ENCODE assay signal across 8 cellular contexts in the genomic region with DNA sequence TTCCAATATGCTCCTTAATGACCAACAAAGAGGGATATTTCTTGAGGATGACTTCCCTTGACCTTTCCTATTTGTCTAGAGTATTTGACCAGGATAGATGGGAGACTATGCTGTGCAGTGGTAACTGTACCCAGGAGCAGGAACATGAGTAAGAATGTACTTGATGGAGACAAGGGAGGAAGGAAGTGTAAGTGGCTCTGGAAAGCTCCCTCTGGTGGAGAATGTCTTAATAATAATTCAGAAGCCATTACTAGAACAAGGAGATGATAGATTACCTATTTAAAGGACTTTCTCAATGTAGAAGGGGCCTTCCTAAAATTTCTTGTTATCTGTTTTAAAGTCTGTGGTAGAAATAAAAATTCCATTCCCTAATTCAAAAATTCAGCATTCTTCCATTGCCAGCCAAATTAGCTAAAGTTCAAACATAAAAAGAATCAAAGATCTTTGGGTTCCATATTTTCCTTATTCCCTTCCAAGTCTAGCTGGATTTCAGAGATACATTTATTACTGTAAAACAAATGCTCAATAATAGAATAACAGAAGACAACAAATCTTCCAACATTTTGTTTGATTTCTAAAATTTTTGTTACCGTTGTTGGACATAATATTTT.
DNase-seq lines count a peak whose midpoint lies in the region; ATAC-seq and TF ChIP-seq lines count a peak whose summit lies in the region.

No MANE protein-coding gene starts in this region.

- H3K27me3 Mint-ChIP-seq in stimulated activated memory B cell treated with anti-CD40 and anti-IgM and Interleukin-4, amounts not matched to agents 10 μg/mL and 1 μg/mL and 100 μg/mL, for 72 hours: no peaks in the 10 kb centered on the region
- no peaks in the 10 kb centered on the region for H3K27me3 Mint-ChIP-seq in activated CD8-positive, alpha-beta T cell treated with anti-CD3 and anti-CD28 coated beads for 36 hours

- no peaks in the 10 kb centered on the region for H3K9me3 Mint-ChIP-seq in stimulated activated memory B cell treated with anti-CD40 and anti-IgM and Interleukin-4, amounts not matched to agents 10 μg/mL and 1 μg/mL and 100 μg/mL, for 72 hours
- H3K9me3 Mint-ChIP-seq in activated CD8-positive, alpha-beta T cell treated with anti-CD3 and anti-CD28 coated beads for 36 hours: no peaks in the 10 kb centered on the region

- no peaks in the 10 kb centered on the region for H3K4me1 ChIP-seq in PC-9 (replicated peaks; ENCODE audit: insufficient read depth)
- no peaks in the 10 kb centered on the region for H3K4me1 ChIP-seq in fibroblast of lung (ENCODE audit: control insufficient read depth, extremely low read depth, insufficient read depth, low read length)

- H3K27ac ChIP-seq in PC-9 (no peak overlapping the region), fibroblast of lung (ENCODE audit: insufficient read depth, low read length) (no peak overlapping the region)

- DNase-seq in DMS 273 treated with DMSO at 0.1 percent for 48 hours (lab: John Stamatoyannopoulos, UW) (peak; percentile 2), PC-9 (no peak), fibroblast of lung (ENCODE audit: low read depth in 2 of 2) (peak; percentile 46 to 74), renal cortical epithelial cell (ENCODE audit: low read depth) (peak; percentile 70)
- no peak for DNase-seq in activated CD8-positive, alpha-beta T cell treated with anti-CD3 and anti-CD28 coated beads for 36 hours

- intact Hi-C loops in PC-9 (cut with micrococcal nuclease; ENCODE audit: unreplicated experiment): no loop called here
- intact Hi-C loops in activated CD8-positive, alpha-beta T cell treated with anti-CD3 and anti-CD28 coated beads for 36 hours (cut with micrococcal nuclease): no loop called here

- no peaks in the 10 kb centered on the region for H3K36me3 Mint-ChIP-seq in stimulated activated memory B cell treated with anti-CD40 and anti-IgM and Interleukin-4, amounts not matched to agents 10 μg/mL and 1 μg/mL and 100 μg/mL, for 72 hours
- H3K36me3 Mint-ChIP-seq in activated CD8-positive, alpha-beta T cell treated with anti-CD3 and anti-CD28 coated beads for 36 hours (ENCODE audit: low read depth): no peaks in the 10 kb centered on the region

- no peak overlapping the region for H3K27ac Mint-ChIP-seq in stimulated activated memory B cell treated with anti-CD40 and anti-IgM and Interleukin-4, amounts not matched to agents 10 μg/mL and 1 μg/mL and 100 μg/mL, for 72 hours
- no peak overlapping the region for H3K27ac Mint-ChIP-seq in activated CD8-positive, alpha-beta T cell treated with anti-CD3 and anti-CD28 coated beads for 36 hours

- H3K4me3 Mint-ChIP-seq in stimulated activated memory B cell treated with anti-CD40 and anti-IgM and Interleukin-4, amounts not matched to agents 10 μg/mL and 1 μg/mL and 100 μg/mL, for 72 hours: no peak overlapping the region
- no peak overlapping the region for H3K4me3 Mint-ChIP-seq in activated CD8-positive, alpha-beta T cell treated with anti-CD3 and anti-CD28 coated beads for 36 hours

- no peaks in the 10 kb centered on the region for H3K36me3 ChIP-seq in PC-9 (ENCODE audit: low read depth)
- no peaks in the 10 kb centered on the region for H3K36me3 ChIP-seq in fibroblast of lung (ENCODE audit: control insufficient read depth, insufficient read depth, low read length)

- CTCF ChIA-PET in PC-9 (lab: Charles Lee): interaction anchor here (0.7 kb wide), 1 partner anchor 418 kb away, joined by 3 read pairs; no protein-coding TSS in a partner anchor
- CTCF ChIA-PET in activated CD8-positive, alpha-beta T cell treated with anti-CD3 and anti-CD28 coated beads for 36 hours (lab: Charles Lee): interaction anchor here (0.6 to 1.2 kb wide), 4 partner anchors 16 to 104 kb away, joined by 3 to 4 read pairs (median 4); no protein-coding TSS in a partner anchor

- H3K9ac ChIP-seq in fibroblast of lung (ENCODE audit: insufficient read depth, low read length): no peak overlapping the region

- no peaks in the 10 kb centered on the region for H3F3A ChIP-seq in PC-9 (ENCODE audit: insufficient read depth, low read depth)

- no peaks in the 10 kb centered on the region for H3K4me1 Mint-ChIP-seq in stimulated activated memory B cell treated with anti-CD40 and anti-IgM and Interleukin-4, amounts not matched to agents 10 μg/mL and 1 μg/mL and 100 μg/mL, for 72 hours
- no peaks in the 10 kb centered on the region for H3K4me1 Mint-ChIP-seq in activated CD8-positive, alpha-beta T cell treated with anti-CD3 and anti-CD28 coated beads for 36 hours (ENCODE audit: low read depth)

- no peak overlapping the region for H3K4me2 ChIP-seq in PC-9
- no peak overlapping the region for H3K4me2 ChIP-seq in fibroblast of lung (ENCODE audit: extremely low read depth, insufficient read depth, low read length)

- no peak overlapping the region for H2AFZ ChIP-seq in PC-9
- no peak overlapping the region for H2AFZ ChIP-seq in fibroblast of lung (ENCODE audit: low read length)

- H3K79me2 ChIP-seq in PC-9 (ENCODE audit: low read depth) (no peaks in the 10 kb centered on the region), fibroblast of lung (ENCODE audit: control insufficient read depth, insufficient read depth, low read length) (no peaks in the 10 kb centered on the region)

- no peaks in the 10 kb centered on the region for H4K20me1 ChIP-seq in PC-9 (ENCODE audit: insufficient read depth)
- H4K20me1 ChIP-seq in fibroblast of lung (ENCODE audit: control insufficient read depth, extremely low read depth, insufficient read depth, low read length): no peaks in the 10 kb centered on the region

- POLR2A ChIA-PET in PC-9 (lab: Charles Lee; ENCODE audit: unreplicated experiment): no interaction called here
- POLR2A ChIA-PET in activated CD8-positive, alpha-beta T cell treated with anti-CD3 and anti-CD28 coated beads for 36 hours (lab: Charles Lee): no interaction called here

- H3K9me3 ChIP-seq in PC-9 (ENCODE audit: insufficient read depth, low read depth): no peaks in the 10 kb centered on the region
- no peaks in the 10 kb centered on the region for H3K9me3 ChIP-seq in fibroblast of lung (ENCODE audit: control insufficient read depth, insufficient read depth, low read depth, low read length)

- BruUV-seq in PC-9 (replicated peaks; lab: Mats Ljungman, UMichigan): no TSS peak

- H3K9me2 ChIP-seq in PC-9 (ENCODE audit: insufficient read depth): no peaks in the 10 kb centered on the region

- TF ChIP-seq CTCF in PC-9 (conservative IDR thresholded peaks at IDR 0.05): peak; percentile 56
- peak; percentile 54 to 69 for TF ChIP-seq CTCF in fibroblast of lung (conservative IDR thresholded peaks at IDR 0.05 in 1 of 2, IDR thresholded peaks at IDR 0.05 in 1 of 2; ENCODE audit: low read depth in 1 of 2, low read length in 2 of 2)
- no peak for TF ChIP-seq CTCF in activated CD8-positive, alpha-beta T cell treated with anti-CD3 and anti-CD28 coated beads for 36 hours (IDR thresholded peaks at IDR 0.05)

- H3K4me3 ChIP-seq in PC-9 (no peak overlapping the region), fibroblast of lung (replicated peaks in 1 of 4; ENCODE audit: control extremely low read depth in 1 of 4, insufficient read depth in 1 of 4, low read depth in 3 of 4, low read length in 4 of 4) (no peak overlapping the region)

- ATAC-seq in GM19455 (IDR thresholded peaks at IDR 0.05; ENCODE audit: unreplicated experiment): peak; percentile 88
- peak; percentile 76 for ATAC-seq in HG03457 (IDR thresholded peaks at IDR 0.05; ENCODE audit: unreplicated experiment)
- no peak for ATAC-seq in stimulated activated memory B cell treated with anti-CD40 and anti-IgM and Interleukin-4, amounts not matched to agents 10 μg/mL and 1 μg/mL and 100 μg/mL, for 72 hours
- ATAC-seq in activated CD8-positive, alpha-beta T cell treated with anti-CD3 and anti-CD28 coated beads for 36 hours: no peak

- no peaks in the 10 kb centered on the region for H3K27me3 ChIP-seq in PC-9 (ENCODE audit: insufficient read depth, low read depth)
- no peaks in the 10 kb centered on the region for H3K27me3 ChIP-seq in fibroblast of lung (ENCODE audit: control insufficient read depth, insufficient read depth, low read length)

Comparison
In these comparisons a context has a peak if more than half of its experiments do, and no peak if none do; other contexts are left out.
1. DNase-seq: peak in DMS 273 treated with DMSO at 0.1 percent for 48 hours (single experiment), fibroblast of lung (2 of 2) and renal cortical epithelial cell (single experiment); none in PC-9 (0 of 2) and activated CD8-positive, alpha-beta T cell treated with anti-CD3 and anti-CD28 coated beads for 36 hours (single experiment).
2. ATAC-seq: peak in GM19455 (single experiment) and HG03457 (single experiment); none in stimulated activated memory B cell treated with anti-CD40 and anti-IgM and Interleukin-4, amounts not matched to agents 10 μg/mL and 1 μg/mL and 100 μg/mL, for 72 hours (single experiment) and activated CD8-positive, alpha-beta T cell treated with anti-CD3 and anti-CD28 coated beads for 36 hours (single experiment).